Comparison of ENCODE assay signal across 12 cellular contexts in genomic region chr14:60328588-60328987, GRCh38.
DNase-seq lines count a peak whose midpoint lies in the region; ATAC-seq and TF ChIP-seq lines count a peak whose summit lies in the region.
"Had no signal": no experiment of that assay in that cellular context is flagged by ENCODE, and none has a peak within 500 bp of the region (broad histone marks: within the 10 kb centered on the region; RNA-seq: fewer than 3 reads in every experiment).

No MANE protein-coding gene starts in this region.

- CTCF ChIA-PET in MCF 10A (lab: Yijun Ruan, JAX) = interaction anchor here (1.5 kb wide), 1 partner anchor 20 kb away, joined by 3 read pairs; no protein-coding TSS in a partner anchor

- TF ChIP-seq CTCF in H9 (conservative IDR thresholded peaks at IDR 0.05) (peak; percentile 65), suprapubic skin (IDR thresholded peaks at IDR 0.05) (no peak), MCF 10A (IDR thresholded peaks at IDR 0.05; ENCODE audit: unreplicated experiment) (no peak)

- H3K27ac Mint-ChIP-seq in H9 = no peak overlapping the region
- no peak overlapping the region for H3K27ac Mint-ChIP-seq in activated T-helper 17 cell treated with anti-CD3 and anti-CD28 coated beads, Interleukin-2, amount 50 U/mL, for 72 hours
- no peak overlapping the region for H3K27ac Mint-ChIP-seq in MCF 10A (ENCODE audit: low read depth, unreplicated experiment)

- peaks cover 28% of the 10 kb centered on the region for H3K4me1 Mint-ChIP-seq in activated T-cell treated with anti-CD3 and anti-CD28 coated beads, Interleukin-2, amount 50 U/mL, for 4 hours (ENCODE audit: low read depth)
- H3K4me1 Mint-ChIP-seq in H9 (peaks cover 31 to 37% of the 10 kb centered on the region in 2 experiments), MCF 10A (ENCODE audit: insufficient read depth, unreplicated experiment) (peaks cover 22% of the 10 kb centered on the region)
- H3K4me1 Mint-ChIP-seq in activated T-helper 17 cell treated with anti-CD3 and anti-CD28 coated beads, Interleukin-2, amount 50 U/mL, for 72 hours = peaks cover 4% of the 10 kb centered on the region

- peaks cover 11% of the 10 kb centered on the region; the same call in 1 of the 2 replicates for H3K4me1 ChIP-seq in H9 (ENCODE audit: insufficient read depth, low read length)
- peaks cover 22% of the 10 kb centered on the region for H3K4me1 ChIP-seq in suprapubic skin

- no peak overlapping the region for H2BK12ac ChIP-seq in H9 (ENCODE audit: insufficient read length, low read depth, low read length)

- H3K9me3 Mint-ChIP-seq in activated T-cell treated with anti-CD3 and anti-CD28 coated beads, Interleukin-2, amount 50 U/mL, for 4 hours = no peaks in the 10 kb centered on the region
- H3K9me3 Mint-ChIP-seq in H9 (no peaks in the 10 kb centered on the region; a peak in 1 of 5 replicates), MCF 10A (ENCODE audit: unreplicated experiment) (no peaks in the 10 kb centered on the region)
- no peaks in the 10 kb centered on the region for H3K9me3 Mint-ChIP-seq in activated T-helper 17 cell treated with anti-CD3 and anti-CD28 coated beads, Interleukin-2, amount 50 U/mL, for 72 hours

- POLR2A ChIA-PET in MCF 10A (lab: Yijun Ruan, JAX) = no interaction called here

- H3K27me3 Mint-ChIP-seq in activated T-cell treated with anti-CD3 and anti-CD28 coated beads, Interleukin-2, amount 50 U/mL, for 4 hours (ENCODE audit: low read depth) = peaks cover 30% of the 10 kb centered on the region
- H3K27me3 Mint-ChIP-seq in H9 (ENCODE audit: low read depth) (peaks cover 8% of the 10 kb centered on the region), MCF 10A (ENCODE audit: insufficient read depth, unreplicated experiment) (peaks cover 34% of the 10 kb centered on the region)
- H3K27me3 Mint-ChIP-seq in activated T-helper 17 cell treated with anti-CD3 and anti-CD28 coated beads, Interleukin-2, amount 50 U/mL, for 72 hours = peaks cover 34% of the 10 kb centered on the region

- H2AK5ac ChIP-seq in H9 (ENCODE audit: insufficient read length, low read length) = no peak overlapping the region

- H3K79me2 ChIP-seq in H9 (ENCODE audit: insufficient read depth, low read length) = no peaks in the 10 kb centered on the region

- no peak overlapping the region for H3K4me3 ChIP-seq in suprapubic skin
- H3K4me3 ChIP-seq: mucosa of descending colon had no signal

- H2BK20ac ChIP-seq in H9 (ENCODE audit: low read depth, low read length, poor library complexity, severe bottlenecking) = no peak overlapping the region

- no peaks in the 10 kb centered on the region for H3K27me3 ChIP-seq in H9 (ENCODE audit: insufficient read depth, low read length)
- H3K27me3 ChIP-seq in suprapubic skin = peaks cover 40% of the 10 kb centered on the region

- H2BK5ac ChIP-seq in H9 (ENCODE audit: insufficient read length, low read length) = no peak overlapping the region

- ATAC-seq in activated T-cell treated with anti-CD3 and anti-CD28 coated beads, Interleukin-2, amount 50 U/mL, for 4 hours = no peak
- no peak for ATAC-seq in activated T-helper 17 cell treated with anti-CD3 and anti-CD28 coated beads, Interleukin-2, amount 50 U/mL, for 72 hours (replicated peaks)

- intact Hi-C loops in MCF 10A (cut with micrococcal nuclease) = no loop called here

- H3K23ac ChIP-seq in H9 (ENCODE audit: insufficient read length, low read depth, low read length) = no peak overlapping the region

- no peaks in the 10 kb centered on the region for H3K79me1 ChIP-seq in H9 (ENCODE audit: insufficient read depth, low read depth, low read length, poor library complexity, severe bottlenecking)

- no peaks in the 10 kb centered on the region for H3K36me3 Mint-ChIP-seq in activated T-cell treated with anti-CD3 and anti-CD28 coated beads, Interleukin-2, amount 50 U/mL, for 4 hours (ENCODE audit: insufficient read depth)
- H3K36me3 Mint-ChIP-seq in H9 (ENCODE audit: insufficient read depth in 1 of 3, low read depth in 3 of 3) = no peaks in the 10 kb centered on the region; a peak in 1 of 7 replicates
- no peaks in the 10 kb centered on the region for H3K36me3 Mint-ChIP-seq in activated T-helper 17 cell treated with anti-CD3 and anti-CD28 coated beads, Interleukin-2, amount 50 U/mL, for 72 hours (ENCODE audit: low read depth)
- no peaks in the 10 kb centered on the region for H3K36me3 Mint-ChIP-seq in MCF 10A (ENCODE audit: insufficient read depth, unreplicated experiment)

- H3K27ac ChIP-seq in H9 (ENCODE audit: insufficient read length, low read depth, low read length) = no peak overlapping the region
- H3K27ac ChIP-seq in suprapubic skin = no peak overlapping the region

- no CpG with 5 or more reads among the region's 6 CpGs for WGBS in H9 (ENCODE audit: extremely low coverage, insufficient read length, low lambda C conversion rate)
- WGBS in suprapubic skin = 73% methylated on average over 6 of the region's 6 CpGs

- H2BK120ac ChIP-seq in H9 (ENCODE audit: low read depth, low read length, poor library complexity, severe bottlenecking) = no peak overlapping the region

- TF ChIP-seq EP300 in suprapubic skin (IDR thresholded peaks at IDR 0.05) = no peak

- H3K4me2 ChIP-seq in H9 (ENCODE audit: insufficient read depth, insufficient read length, low read length) = no peak overlapping the region

- H3K9ac ChIP-seq in H9 (ENCODE audit: extremely low read depth, insufficient read length, low read length) = no peak overlapping the region

- no peak overlapping the region for H3T11ph ChIP-seq in H9 (ENCODE audit: low read length)

- peaks cover 12% of the 10 kb centered on the region for H3K23me2 ChIP-seq in H9 (ENCODE audit: insufficient read length, low read depth, low read length, poor library complexity, severe bottlenecking)

- no peak overlapping the region for H4K8ac ChIP-seq in H9 (replicated peaks; ENCODE audit: insufficient read length, low read depth, low read length)

- H3K18ac ChIP-seq in H9 (ENCODE audit: insufficient read length, low read depth, low read length) = no peak overlapping the region

- H3K14ac ChIP-seq in H9 (ENCODE audit: insufficient read depth, low read length) = no peak overlapping the region

- no peak for TF ChIP-seq POLR2A in suprapubic skin (IDR thresholded peaks at IDR 0.05)

- no peak overlapping the region for H3K4ac ChIP-seq in H9 (ENCODE audit: low read depth, low read length)

- H4K5ac ChIP-seq in H9 (ENCODE audit: insufficient read length, low read depth, low read length) = no peak overlapping the region

- no peak overlapping the region for H2BK15ac ChIP-seq in H9 (ENCODE audit: low read depth, low read length)

- H4K91ac ChIP-seq in H9 (ENCODE audit: insufficient read length, low read depth, low read length) = no peak overlapping the region

- H4K20me1 ChIP-seq in H9 (ENCODE audit: control insufficient read depth, insufficient read depth, insufficient read length) = no peaks in the 10 kb centered on the region

- H3K9me3 ChIP-seq in H9 (ENCODE audit: control insufficient read depth, low read depth, low read length) = no peaks in the 10 kb centered on the region
- H3K9me3 ChIP-seq in suprapubic skin = no peaks in the 10 kb centered on the region
- H3K9me3 ChIP-seq: mucosa of descending colon had no signal

- DNase-seq in activated T-cell treated with anti-CD3 and anti-CD28 coated beads, Interleukin-2, amount 50 U/mL, for 4 hours = no peak
- no peak for DNase-seq in activated T-cell treated with anti-CD3 and anti-CD28 coated beads, Interleukin-2, amount 50 U/mL, for 1 hour
- DNase-seq in H9 (peak; percentile 64), retina (peak; percentile 67), suprapubic skin (ENCODE audit: low spot score in 2 of 2) (no peak), kidney tubule cell (ENCODE audit: low spot score) (no peak), MCF 10A (ENCODE audit: unreplicated experiment) (no peak)
- DNase-seq: aorta, dorsolateral prefrontal cortex, OCI-M1 had no signal

- H3K4me3 Mint-ChIP-seq in activated T-cell treated with anti-CD3 and anti-CD28 coated beads, Interleukin-2, amount 50 U/mL, for 4 hours = peak overlapping the region; percentile 30
- 0 out of 5 replicates have a peak overlapping the region, but pooled peaks of 1 of the 2 experiments have one; percentile 25 for H3K4me3 Mint-ChIP-seq in H9
- H3K4me3 Mint-ChIP-seq in activated T-helper 17 cell treated with anti-CD3 and anti-CD28 coated beads, Interleukin-2, amount 50 U/mL, for 72 hours = peak overlapping the region; percentile 73
- no peak overlapping the region for H3K4me3 Mint-ChIP-seq in MCF 10A (ENCODE audit: unreplicated experiment)

- H3K36me3 ChIP-seq in suprapubic skin = no peaks in the 10 kb centered on the region

- no peak overlapping the region for H2AFZ ChIP-seq in H9 (ENCODE audit: low read length)

- no TSS peak for BruUV-seq in MCF 10A (replicated peaks; lab: Mats Ljungman, UMichigan)

- H3K56ac ChIP-seq in H9 (ENCODE audit: insufficient read length, low read depth, low read length) = no peak overlapping the region

Comparison
In these comparisons a context has a peak if more than half of its experiments do, and no peak if none do; other contexts are left out.
1. DNase-seq: peak in H9 (single experiment) and retina (single experiment); none in activated T-cell treated with anti-CD3 and anti-CD28 coated beads, Interleukin-2, amount 50 U/mL, for 4 hours (single experiment), activated T-cell treated with anti-CD3 and anti-CD28 coated beads, Interleukin-2, amount 50 U/mL, for 1 hour (single experiment), suprapubic skin (0 of 2), kidney tubule cell (single experiment) and MCF 10A (single experiment).